Comparison of ENCODE assay signal across 9 cellular contexts in the genomic region with DNA sequence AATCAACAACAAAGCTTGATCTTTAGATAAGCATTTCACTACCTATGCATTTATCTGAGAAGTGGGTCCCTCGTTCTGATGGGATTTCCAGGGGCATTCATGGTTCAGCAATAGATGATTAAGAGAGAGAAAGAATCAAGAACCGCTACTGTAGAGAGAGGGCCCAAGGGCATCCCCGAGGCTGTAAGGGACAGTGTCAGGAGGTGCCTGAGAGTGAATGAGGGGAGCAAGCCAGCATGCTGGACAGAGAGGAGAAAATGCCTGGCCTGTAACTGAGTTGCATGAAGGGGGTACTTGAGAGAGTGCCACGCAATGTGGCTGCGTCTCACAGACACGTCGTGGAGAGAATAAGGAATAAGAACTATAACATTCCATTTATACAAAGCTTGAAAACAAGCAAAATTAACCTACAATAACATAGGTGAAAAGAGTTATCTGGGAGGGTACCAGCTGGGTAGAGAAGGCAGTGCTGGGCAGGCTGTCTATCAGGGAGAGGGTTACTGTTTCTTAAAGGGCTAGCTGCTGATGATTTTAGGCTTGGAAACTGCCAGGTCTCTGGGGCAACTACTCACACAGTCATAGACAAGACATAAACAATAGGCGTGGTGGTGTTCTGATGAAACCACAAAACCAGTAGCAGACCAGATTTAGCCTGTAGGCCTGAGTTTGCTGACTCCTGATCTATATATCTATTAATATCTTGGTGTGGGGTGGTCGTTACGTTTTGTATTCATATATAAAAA.
DNase-seq lines count a peak whose midpoint lies in the region; ATAC-seq, FAIRE-seq and TF ChIP-seq lines count a peak whose summit lies in the region.
"Had no signal": no experiment of that assay in that cellular context is flagged by ENCODE, and none has a peak within 500 bp of the region (broad histone marks: within the 10 kb centered on the region; RNA-seq: fewer than 3 reads in every experiment).

No MANE protein-coding gene starts in this region.

- H3K36me3 Mint-ChIP-seq in activated naive CD8-positive, alpha-beta T cell, result no peaks in the 10 kb centered on the region
- H3K36me3 Mint-ChIP-seq in activated naive CD8-positive, alpha-beta T cell treated with anti-CD3 and anti-CD28 coated beads for 36 hours, result no peaks in the 10 kb centered on the region

- no peak for DNase-seq in activated naive CD8-positive, alpha-beta T cell treated with anti-CD3 and anti-CD28 coated beads for 36 hours
- DNase-seq in RWPE2 (ENCODE audit: low spot score), result no peak
- DNase-seq in fibroblast of gingiva (ENCODE audit: low read depth), result peak; percentile 87
- DNase-seq in urothelium cell line (ENCODE audit: low spot score), result peak; percentile 58
- no peak for DNase-seq in NCI-H524 treated with DMSO at 0.1 percent for 48 hours (lab: John Stamatoyannopoulos, UW)
- no peak for DNase-seq in NCI-H2029 treated with DMSO at 0.1 percent for 48 hours (lab: John Stamatoyannopoulos, UW)

- TF ChIP-seq CTCF in RWPE2 (IDR thresholded peaks at IDR 0.05; ENCODE audit: poor library complexity, severe bottlenecking), result no peak

- H3K4me3 Mint-ChIP-seq in activated naive CD8-positive, alpha-beta T cell, result peak overlapping the region; percentile 5
- H3K4me3 Mint-ChIP-seq in activated naive CD8-positive, alpha-beta T cell treated with anti-CD3 and anti-CD28 coated beads for 36 hours, result no peak overlapping the region

- H3K27me3 ChIP-seq in RWPE2 (ENCODE audit: insufficient read depth, poor library complexity, severe bottlenecking), result no peaks in the 10 kb centered on the region
- H3K27me3 ChIP-seq: breast epithelium had no signal

- peak overlapping the region; percentile 85 for H3K27ac ChIP-seq in RWPE2 (ENCODE audit: poor library complexity, severe bottlenecking)
- H3K27ac ChIP-seq: breast epithelium had no signal

- no peaks in the 10 kb centered on the region for H3K27me3 Mint-ChIP-seq in activated naive CD8-positive, alpha-beta T cell
- no peaks in the 10 kb centered on the region for H3K27me3 Mint-ChIP-seq in activated naive CD8-positive, alpha-beta T cell treated with anti-CD3 and anti-CD28 coated beads for 36 hours

- H3K9me3 ChIP-seq in RWPE2 (ENCODE audit: severe bottlenecking), result no peaks in the 10 kb centered on the region
- H3K9me3 ChIP-seq: breast epithelium had no signal

- no peaks in the 10 kb centered on the region for H3K9me3 Mint-ChIP-seq in activated naive CD8-positive, alpha-beta T cell (ENCODE audit: low read depth)
- no peaks in the 10 kb centered on the region for H3K9me3 Mint-ChIP-seq in activated naive CD8-positive, alpha-beta T cell treated with anti-CD3 and anti-CD28 coated beads for 36 hours

- H3K27ac Mint-ChIP-seq in activated naive CD8-positive, alpha-beta T cell, result no peak overlapping the region
- H3K27ac Mint-ChIP-seq in activated naive CD8-positive, alpha-beta T cell treated with anti-CD3 and anti-CD28 coated beads for 36 hours, result no peak overlapping the region

- FAIRE-seq in urothelium cell line (lab: Jason Lieb, UNC), result no peak

- ATAC-seq in RWPE2 (ENCODE audit: low read depth) (peak; percentile 65), GM18909 (IDR thresholded peaks at IDR 0.05; ENCODE audit: poor library complexity, unreplicated experiment) (no peak)

- no peak overlapping the region for H3K4me3 ChIP-seq in RWPE2 (ENCODE audit: severe bottlenecking)
- H3K4me3 ChIP-seq: breast epithelium had no signal

- no peaks in the 10 kb centered on the region for H3K36me3 ChIP-seq in RWPE2 (ENCODE audit: low read depth)
- H3K36me3 ChIP-seq: breast epithelium had no signal

- peaks cover 35% of the 10 kb centered on the region for H3K4me1 ChIP-seq in RWPE2 (ENCODE audit: insufficient read depth, poor library complexity, severe bottlenecking)
- H3K4me1 ChIP-seq: breast epithelium had no signal

- peaks cover 50% of the 10 kb centered on the region for H3K4me1 Mint-ChIP-seq in activated naive CD8-positive, alpha-beta T cell (ENCODE audit: low read depth)
- peaks cover 50% of the 10 kb centered on the region for H3K4me1 Mint-ChIP-seq in activated naive CD8-positive, alpha-beta T cell treated with anti-CD3 and anti-CD28 coated beads for 36 hours

Comparison
In these comparisons a context has a peak if more than half of its experiments do, and no peak if none do; other contexts are left out.
1. DNase-seq: peak in fibroblast of gingiva (single experiment) and urothelium cell line (single experiment); none in activated naive CD8-positive, alpha-beta T cell treated with anti-CD3 and anti-CD28 coated beads for 36 hours (single experiment), RWPE2 (single experiment), NCI-H524 treated with DMSO at 0.1 percent for 48 hours (single experiment) and NCI-H2029 treated with DMSO at 0.1 percent for 48 hours (single experiment).